Comparison of ENCODE assay signal across 7 cellular contexts in genomic region chr22:37658133-37659065, GRCh38.
DNase-seq lines count a peak whose midpoint lies in the region; ATAC-seq and TF ChIP-seq lines count a peak whose summit lies in the region.

A gene with protein sequence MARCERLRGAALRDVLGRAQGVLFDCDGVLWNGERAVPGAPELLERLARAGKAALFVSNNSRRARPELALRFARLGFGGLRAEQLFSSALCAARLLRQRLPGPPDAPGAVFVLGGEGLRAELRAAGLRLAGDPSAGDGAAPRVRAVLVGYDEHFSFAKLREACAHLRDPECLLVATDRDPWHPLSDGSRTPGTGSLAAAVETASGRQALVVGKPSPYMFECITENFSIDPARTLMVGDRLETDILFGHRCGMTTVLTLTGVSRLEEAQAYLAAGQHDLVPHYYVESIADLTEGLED (plus strand): TSS chr22:37658723. CDS start chr22:37658783, 60 bp downstream.

- H3K4me3 ChIP-seq in astrocyte of the spinal cord (ENCODE audit: low read depth, low read length) = peak within 1 kb of the TSS; percentile 72

- in situ Hi-C loops in astrocyte of the spinal cord (cut with HindIII; ENCODE audit: low sequenced_read_pairs) = no loop called here

- peak; percentile 95 to 99 for DNase-seq in NCI-H2081 (lab: John Stamatoyannopoulos, UW)
- peak; percentile 98 for DNase-seq in T1000 (lab: John Stamatoyannopoulos, UW)
- DNase-seq in astrocyte of the spinal cord (ENCODE audit: low read depth, low spot score) = peak; percentile 100
- peak; percentile 98 to 99 for DNase-seq in hippocampal formation (lab: John Stamatoyannopoulos, UW)
- peak; percentile 97 for DNase-seq in retina

- no peak for TF ChIP-seq CTCF in astrocyte of the spinal cord (IDR thresholded peaks at IDR 0.05; ENCODE audit: low read depth, low read length)

- ATAC-seq in GM18508 (IDR thresholded peaks at IDR 0.05; ENCODE audit: insufficient read depth, unreplicated experiment) (peak; percentile 71), HG03025 (IDR thresholded peaks at IDR 0.05; ENCODE audit: low FRiP score, unreplicated experiment) (peak; percentile 66)

Comparison
In these comparisons a context has a peak if more than half of its experiments do, and no peak if none do; other contexts are left out.
1. Peak in every context shown above with its lines: DNase-seq, ATAC-seq and H3K4me3 ChIP-seq.